In genomic region chr6:46105568-46105967, GRCh38 we compare ENCODE assay signal across 1 cellular context.
TF ChIP-seq lines count a peak whose summit lies in the region.

No MANE protein-coding gene starts in this region.

TF ChIP-seq in HepG2, 621 proteins besides CTCF, POLR2A, EP300 and RAD21 (continued from another document):
- no peak for TF ChIP-seq TFAP4 (IDR thresholded peaks at IDR 0.05; ENCODE audit: borderline replicate concordance, low read depth)
